29 cellular contexts compared by ENCODE assay signal in the genomic region with DNA sequence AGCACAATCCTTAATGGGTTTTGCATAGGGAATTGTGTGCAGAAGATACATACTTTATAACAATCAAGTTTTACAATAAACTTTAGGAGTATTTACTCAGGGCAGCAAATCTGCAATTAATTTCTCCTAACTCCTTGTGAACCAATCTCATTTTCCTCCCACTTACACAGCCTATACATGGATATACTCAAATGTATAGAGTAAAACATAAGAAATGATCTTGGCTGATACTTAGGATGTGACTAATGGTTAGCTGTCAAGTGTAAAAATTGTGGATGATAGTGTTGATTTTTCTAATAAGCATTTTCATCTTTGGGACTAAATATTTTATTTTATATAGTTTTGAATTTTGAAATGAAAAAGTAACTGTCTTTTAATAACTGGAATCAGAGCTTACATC.
"Had no signal": no experiment of that assay in that cellular context is flagged by ENCODE, and none has a peak within 500 bp of the region (broad histone marks: within the 10 kb centered on the region; RNA-seq: fewer than 3 reads in every experiment).

No MANE protein-coding gene starts in this region.

- DNase-seq: hypothalamus; immature natural killer cell; kidney; left colon; left lung; lower lobe of right lung; mammary epithelial cell; mesenchymal stem cell; naive thymus-derived CD8-positive, alpha-beta T cell; nucleus accumbens; psoas muscle; right lobe of liver; stimulated activated CD4-positive, alpha-beta T cell treated with anti-CD3 and anti-CD28 coated beads, Interleukin-12 subunit alpha, Interleukin-12 subunit beta, amount 100 ng/mL, for 4 hours; stimulated activated CD4-positive, alpha-beta T cell treated with anti-CD3 and anti-CD28 coated beads, Interleukin-15, amount 100 ng/mL, for 24 hours; stimulated activated CD4-positive, alpha-beta T cell treated with anti-CD3 and anti-CD28 coated beads, Interleukin-2, amount 100 ng/mL, for 24 hours; stimulated activated CD4-positive, alpha-beta T cell treated with anti-CD3 and anti-CD28 coated beads, Interleukin-4, amount 100 ng/mL, for 24 hours; stimulated activated naive CD4-positive, alpha-beta T cell; tibial artery; trophoblast cell; upper lobe of right lung had no signal

- H3K36me3 Mint-ChIP-seq: immature natural killer cell; naive thymus-derived CD8-positive, alpha-beta T cell; stimulated activated effector memory CD8-positive, alpha-beta T cell treated with anti-CD3 and anti-CD28 coated beads, Interleukin-12 subunit alpha, Interleukin-12 subunit beta, amount 100 ng/mL, for 72 hours had no signal

- ATAC-seq: left colon; left lung; lower lobe of right lung; naive thymus-derived CD8-positive, alpha-beta T cell; psoas muscle; right lobe of liver; stimulated activated effector memory CD8-positive, alpha-beta T cell treated with anti-CD3 and anti-CD28 coated beads, Interleukin-12 subunit alpha, Interleukin-12 subunit beta, amount 100 ng/mL, for 72 hours; upper lobe of right lung had no signal

- H3K27ac Mint-ChIP-seq: immature natural killer cell; naive thymus-derived CD8-positive, alpha-beta T cell; nephron; stimulated activated effector memory CD8-positive, alpha-beta T cell treated with anti-CD3 and anti-CD28 coated beads, Interleukin-12 subunit alpha, Interleukin-12 subunit beta, amount 100 ng/mL, for 72 hours; stimulated activated naive CD8-positive, alpha-beta T cell treated with anti-CD3 and anti-CD28 coated beads, Interleukin-15, Interleukin-2, amounts not matched to agents 100 ng/mL and 50 ng/mL, for 24 hours had no signal

- H3K4me1 Mint-ChIP-seq: immature natural killer cell; naive thymus-derived CD8-positive, alpha-beta T cell; nephron; neural crest cell; stimulated activated effector memory CD8-positive, alpha-beta T cell treated with anti-CD3 and anti-CD28 coated beads, Interleukin-12 subunit alpha, Interleukin-12 subunit beta, amount 100 ng/mL, for 72 hours had no signal

- FAIRE-seq: islet of Langerhans, urothelium cell line had no signal

- H3K27me3 Mint-ChIP-seq: naive thymus-derived CD8-positive, alpha-beta T cell; stimulated activated naive CD8-positive, alpha-beta T cell treated with anti-CD3 and anti-CD28 coated beads, Interleukin-15, Interleukin-2, amounts not matched to agents 100 ng/mL and 50 ng/mL, for 24 hours had no signal

- H3K9me3 ChIP-seq: left lung, lower lobe of right lung, psoas muscle, right lobe of liver, suprapubic skin, thoracic aorta, tibial artery, upper lobe of right lung had no signal

- H3K27me3 ChIP-seq: left lung, right lobe of liver, suprapubic skin, tibial artery, upper lobe of right lung had no signal

- H3K4me1 ChIP-seq: left lung, lower lobe of right lung, parathyroid adenoma, psoas muscle, right lobe of liver, suprapubic skin, tibial artery, upper lobe of right lung had no signal

- H3K36me3 ChIP-seq: left lung, lower lobe of right lung, right lobe of liver, suprapubic skin, thoracic aorta, tibial artery, upper lobe of right lung had no signal

- H3K27ac ChIP-seq: left lung, lower lobe of right lung, parathyroid adenoma, psoas muscle, right lobe of liver, suprapubic skin, thoracic aorta, tibial artery, upper lobe of right lung had no signal

- H3K4me3 Mint-ChIP-seq: immature natural killer cell; naive thymus-derived CD8-positive, alpha-beta T cell; nephron; neural crest cell; stimulated activated effector memory CD8-positive, alpha-beta T cell treated with anti-CD3 and anti-CD28 coated beads, Interleukin-12 subunit alpha, Interleukin-12 subunit beta, amount 100 ng/mL, for 72 hours; stimulated activated naive CD8-positive, alpha-beta T cell treated with anti-CD3 and anti-CD28 coated beads, Interleukin-15, Interleukin-2, amounts not matched to agents 100 ng/mL and 50 ng/mL, for 24 hours had no signal

- H3K9me3 Mint-ChIP-seq: nephron, neural crest cell had no signal

- H3K4me3 ChIP-seq: left lung, lower lobe of right lung, psoas muscle, right lobe of liver, suprapubic skin, thoracic aorta, tibial artery, upper lobe of right lung had no signal
